Comparison of ENCODE assay signal across 11 cellular contexts in the genomic region with DNA sequence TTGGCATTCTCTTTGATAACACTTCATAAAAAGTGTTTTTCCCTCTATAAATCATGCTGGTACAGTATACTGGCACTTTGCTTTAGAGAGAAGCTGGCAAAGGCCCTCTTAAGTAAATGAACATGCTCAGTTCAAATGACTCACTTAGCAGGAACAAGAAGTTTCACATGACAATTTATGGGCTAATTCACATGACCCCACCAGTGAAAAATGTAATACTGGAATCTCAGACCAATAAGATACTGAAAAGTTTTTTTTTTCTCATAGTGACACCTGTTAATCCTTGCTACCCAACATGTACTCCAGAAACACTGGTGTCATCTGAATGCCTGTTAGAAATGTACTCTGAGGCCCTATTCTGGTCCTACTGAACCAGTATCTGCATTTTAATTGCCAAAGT. TPM values are rescaled to one million over a fixed set of nuclear protein-coding genes. Genes with fewer than 3 reads are reported as not detected.
DNase-seq lines count a peak whose midpoint lies in the region; ATAC-seq, FAIRE-seq and TF ChIP-seq lines count a peak whose summit lies in the region.
"Had no signal": no experiment of that assay in that cellular context is flagged by ENCODE, and none has a peak within 500 bp of the region (broad histone marks: within the 10 kb centered on the region; RNA-seq: fewer than 3 reads in every experiment).

No MANE protein-coding gene starts in this region.

- no peak overlapping the region for H2BK20ac ChIP-seq in IMR-90 (ENCODE audit: low read depth, low read length)

- H4K5ac ChIP-seq in IMR-90 (ENCODE audit: low read depth, low read length) = no peak overlapping the region

- TF ChIP-seq CTCF in IMR-90 (conservative IDR thresholded peaks at IDR 0.05; ENCODE audit: low read depth, low read length) (no peak), bronchial epithelial cell (IDR thresholded peaks at IDR 0.05; ENCODE audit: insufficient read depth, low read length, severe bottlenecking) (no peak), mucosa of descending colon (IDR thresholded peaks at IDR 0.05) (no peak), upper lobe of left lung (IDR thresholded peaks at IDR 0.05) (no peak), GM13977 (IDR thresholded peaks at IDR 0.05; ENCODE audit: extremely low read depth, insufficient read depth, missing control alignments) (no peak)

- no peak overlapping the region for H3K23ac ChIP-seq in IMR-90 (ENCODE audit: low read depth, low read length)

- no peak overlapping the region for H2AK5ac ChIP-seq in IMR-90 (ENCODE audit: low read depth, low read length)

- H2AFZ ChIP-seq in IMR-90 (replicated peaks; ENCODE audit: low read length, poor library complexity) = no peak overlapping the region

- no TSS peak for BruUV-seq in IMR-90 (replicated peaks; lab: Mats Ljungman, UMichigan)

- no peak overlapping the region for H3K14ac ChIP-seq in IMR-90 (replicated peaks; ENCODE audit: low read depth, low read length)

- no peak overlapping the region for H3K4me3 ChIP-seq in IMR-90 (ENCODE audit: insufficient read depth, low read depth, low read length)
- no peak overlapping the region for H3K4me3 ChIP-seq in bronchial epithelial cell (ENCODE audit: low read depth, low read length)
- H3K4me3 ChIP-seq in mucosa of descending colon = no peak overlapping the region
- no peak overlapping the region for H3K4me3 ChIP-seq in upper lobe of left lung

- peaks cover 32 to 50% of the 10 kb centered on the region in 2 experiments for H3K79me1 ChIP-seq in IMR-90 (ENCODE audit: low read depth in 1 of 2, low read length in 2 of 2)

- TF ChIP-seq POLR2A in IMR-90 (IDR thresholded peaks at IDR 0.05; ENCODE audit: low read depth, low read length) = no peak
- no peak for TF ChIP-seq POLR2A in upper lobe of left lung (IDR thresholded peaks at IDR 0.05)

- no peak overlapping the region for H4K8ac ChIP-seq in IMR-90 (ENCODE audit: low read depth in 2 of 2, low read length in 2 of 2)

- peaks cover 26% of the 10 kb centered on the region for H4K20me1 ChIP-seq in IMR-90 (ENCODE audit: insufficient read depth, low read length)

- H2AK9ac ChIP-seq in IMR-90 (replicated peaks; ENCODE audit: low read depth, low read length, poor library complexity) = no peak overlapping the region

- H3K9me3 ChIP-seq in IMR-90 (ENCODE audit: control insufficient read depth, insufficient read depth, low read length) (no peaks in the 10 kb centered on the region), mucosa of descending colon (no peaks in the 10 kb centered on the region), upper lobe of left lung (no peaks in the 10 kb centered on the region)

- no peak overlapping the region for H3K18ac ChIP-seq in IMR-90 (ENCODE audit: low read depth, low read length)

- TF ChIP-seq RAD21 in IMR-90 (IDR thresholded peaks at IDR 0.05; ENCODE audit: low read length) = no peak

- H3K4me1 ChIP-seq in IMR-90 (ENCODE audit: control insufficient read depth, insufficient read depth, low read length) (peaks cover 2% of the 10 kb centered on the region; the same call in 1 of the 2 replicates), mucosa of descending colon (ENCODE audit: low read depth) (peaks cover 8% of the 10 kb centered on the region), upper lobe of left lung (peaks cover 0 to 18% (median 2%) of the 10 kb centered on the region in 4 donors)

- H3K4me2 ChIP-seq in IMR-90 (ENCODE audit: low read depth, low read length) = no peak overlapping the region

- DNase-seq in AG08396 (ENCODE audit: low spot score) (peak; percentile 71), IMR-90 (peak; percentile 86), bronchial epithelial cell (ENCODE audit: low read depth) (peak; percentile 74), mucosa of descending colon (peak in 1 of 3 donors; percentile 46), HUDEP-2 (lab: John Stamatoyannopoulos, UW; ENCODE audit: unreplicated experiment in 76 of 76) (no peak), upper lobe of left lung (no peak), frontal cortex (ENCODE audit: low spot score in 2 of 2) (no peak), GM13977 (ENCODE audit: low spot score) (no peak)
- DNase-seq: activated T-cell treated with anti-CD3 and anti-CD28 coated beads, Interleukin-2, amount 50 U/mL, for 24 hours; cortex of kidney; immature natural killer cell had no signal

- ATAC-seq in IMR-90 (ENCODE audit: low read depth) (peak; percentile 60), mucosa of descending colon (peak; percentile 99), upper lobe of left lung (ENCODE audit: low FRiP score in 2 of 2) (no peak)

- no peaks in the 10 kb centered on the region for H3K9me1 ChIP-seq in IMR-90 (ENCODE audit: insufficient read depth, low read length)

- no peak for FAIRE-seq in bronchial epithelial cell (lab: Jason Lieb, UNC)
- FAIRE-seq in frontal cortex (lab: Jason Lieb, UNC) = no peak

- no peak overlapping the region for H3K4ac ChIP-seq in IMR-90 (ENCODE audit: low read depth, low read length)

- no peak overlapping the region for H3K56ac ChIP-seq in IMR-90 (ENCODE audit: extremely low read depth, insufficient read depth, low read length)

- no peak overlapping the region for H2BK5ac ChIP-seq in IMR-90 (ENCODE audit: low read depth, low read length, poor library complexity, severe bottlenecking)

- H3K27ac ChIP-seq in IMR-90 (ENCODE audit: insufficient read depth, low read length) = no peak overlapping the region
- no peak overlapping the region for H3K27ac ChIP-seq in upper lobe of left lung

- intact Hi-C loops in IMR-90 (cut with micrococcal nuclease) = no loop called here
- intact Hi-C loops in mucosa of descending colon (cut with DNase I, micrococcal nuclease) = no loop called here

- in situ Hi-C loops in IMR-90 (cut with MboI; ENCODE audit: low sequenced_read_pairs) (no loop called here), GM13977 (cut with MboI; ENCODE audit: low pct_unique_long_range_greater_than_20kb, low sequenced_read_pairs, unreplicated experiment) (no loop called here)

- H4K91ac ChIP-seq in IMR-90 (ENCODE audit: insufficient read depth, low read depth, low read length) = no peak overlapping the region

- H3K9ac ChIP-seq in IMR-90 (ENCODE audit: low read depth, low read length) = no peak overlapping the region

- no peak for TF ChIP-seq EP300 in upper lobe of left lung (IDR thresholded peaks at IDR 0.05)

- H3K36me3 ChIP-seq in IMR-90 (ENCODE audit: control insufficient read depth, insufficient read depth, low read length) (peaks cover 17% of the 10 kb centered on the region), bronchial epithelial cell (ENCODE audit: control insufficient read depth, insufficient read depth, low read length) (peaks cover 6% of the 10 kb centered on the region), mucosa of descending colon (ENCODE audit: low read depth) (no peaks in the 10 kb centered on the region), upper lobe of left lung (peaks cover 7 to 65% (median 23%) of the 10 kb centered on the region in 4 donors)

- H3K27me3 ChIP-seq in IMR-90 (ENCODE audit: control insufficient read depth, insufficient read depth, low read length) (no peaks in the 10 kb centered on the region), bronchial epithelial cell (ENCODE audit: control insufficient read depth, insufficient read depth, low read length) (no peaks in the 10 kb centered on the region), upper lobe of left lung (no peaks in the 10 kb centered on the region)

- CTCF ChIA-PET in IMR-90 (lab: Yijun Ruan, JAX) = no interaction called here

- POLR2A ChIA-PET in IMR-90 (lab: Charles Lee; ENCODE audit: unreplicated experiment) = no interaction called here

- dilution Hi-C loops in IMR-90 (cut with HindIII; ENCODE audit: low sequenced_read_pairs, unreplicated experiment) = no loop called here

- H2BK120ac ChIP-seq in IMR-90 (ENCODE audit: low read depth, low read length) = no peak overlapping the region

- no peak overlapping the region for H2BK15ac ChIP-seq in IMR-90 (ENCODE audit: low read depth, low read length)

TF ChIP-seq in IMR-90, 13 proteins besides CTCF, POLR2A, EP300 and RAD21:
- no peak for TF ChIP-seq RFX5 (IDR thresholded peaks at IDR 0.05; ENCODE audit: low read depth, low read length)
- no peak for TF ChIP-seq MAFK (IDR thresholded peaks at IDR 0.05; ENCODE audit: low read depth, low read length)
- TF ChIP-seq BHLHE40 (IDR thresholded peaks at IDR 0.05; ENCODE audit: low read depth, low read length) = no peak
- TF ChIP-seq FOS (IDR thresholded peaks at IDR 0.05; ENCODE audit: low read depth, low read length) = peak; percentile 37; the same call in 1 of the 2 replicates

RNA-seq across cellular contexts. Expression of a gene that starts 13.9 kb away (rescaled TPM):
- total RNA-seq in IMR-90 (2012; rRNA removed) (78.7 and 90.5 TPM in 2 replicates), bronchial epithelial cell (48.0 and 78.2 TPM in 2 replicates), mucosa of descending colon (10 to 100 TPM; 50.9 to 57.8 (median 53.7) TPM), upper lobe of left lung (10 to 100 TPM; 39.4 to 84.2 (median 57.4) TPM), frontal cortex (156 TPM)
- polyA plus RNA-seq in IMR-90 (2012; rRNA removed) = 32.8 and 39.3 TPM in 2 replicates
- 12.1 and 20.3 TPM in 2 replicates for polyA plus RNA-seq in IMR-90 (2012; cell fraction: cytosol; rRNA removed)
- 9.5 and 22.4 TPM in 2 replicates for polyA plus RNA-seq in IMR-90 (2012; cell fraction: nucleus; rRNA removed; ENCODE audit: low replicate concordance)

RNA-seq across cellular contexts. Expression of a gene that starts 41.7 kb away (rescaled TPM):
- 4.4 and 7.0 TPM in 2 replicates for total RNA-seq in IMR-90 (2012; rRNA removed)
- 10.7 and 12.3 TPM in 2 replicates for polyA plus RNA-seq in IMR-90 (2012; rRNA removed)
- polyA plus RNA-seq in IMR-90 (2012; cell fraction: cytosol; rRNA removed) = 8.1 and 12.8 TPM in 2 replicates
- 6.0 and 8.1 TPM in 2 replicates for polyA plus RNA-seq in IMR-90 (2012; cell fraction: nucleus; rRNA removed; ENCODE audit: low replicate concordance)
- 5.5 and 12.8 TPM in 2 replicates for total RNA-seq in bronchial epithelial cell
- total RNA-seq in mucosa of descending colon = 10 to 100 TPM; 21.4 to 24.6 (median 23.0) TPM
- total RNA-seq in upper lobe of left lung = 10 to 100 TPM in 5 of 6 donors, 1 to 10 TPM in 1; 8.6 to 27.5 (median 16.8) TPM
- 10.2 TPM for total RNA-seq in frontal cortex

RNA-seq across cellular contexts. Expression of a gene that starts 54.3 kb away (rescaled TPM):
- total RNA-seq in IMR-90 (2012; rRNA removed) (1.6 and 1.9 TPM in 2 replicates), bronchial epithelial cell (2.6 and 3.1 TPM in 2 replicates), mucosa of descending colon (1 to 10 TPM; 1.2 to 4.9 (median 1.5) TPM), upper lobe of left lung (10 to 100 TPM in 5 of 6 donors, 1 to 10 TPM in 1; 7.5 to 27.1 (median 21.4) TPM), frontal cortex (27.7 TPM)
- 1.3 and 1.9 TPM in 2 replicates for polyA plus RNA-seq in IMR-90 (2012; rRNA removed)
- polyA plus RNA-seq in IMR-90 (2012; cell fraction: cytosol; rRNA removed) = 1.1 and 1.8 TPM in 2 replicates
- polyA plus RNA-seq in IMR-90 (2012; cell fraction: nucleus; rRNA removed; ENCODE audit: low replicate concordance) = 1.1 and 2.5 TPM in 2 replicates

Comparison
In these comparisons a context has a peak if more than half of its experiments do, and no peak if none do; other contexts are left out.
1. DNase-seq: peak in AG08396 (single experiment), IMR-90 (single experiment) and bronchial epithelial cell (single experiment); none in HUDEP-2 (0 of 76), upper lobe of left lung (0 of 2), frontal cortex (0 of 2) and GM13977 (single experiment).
2. ATAC-seq: peak in IMR-90 (single experiment) and mucosa of descending colon (single experiment); none in upper lobe of left lung (0 of 2).